ENCODE assay signal across 20 cellular contexts in the genomic region with DNA sequence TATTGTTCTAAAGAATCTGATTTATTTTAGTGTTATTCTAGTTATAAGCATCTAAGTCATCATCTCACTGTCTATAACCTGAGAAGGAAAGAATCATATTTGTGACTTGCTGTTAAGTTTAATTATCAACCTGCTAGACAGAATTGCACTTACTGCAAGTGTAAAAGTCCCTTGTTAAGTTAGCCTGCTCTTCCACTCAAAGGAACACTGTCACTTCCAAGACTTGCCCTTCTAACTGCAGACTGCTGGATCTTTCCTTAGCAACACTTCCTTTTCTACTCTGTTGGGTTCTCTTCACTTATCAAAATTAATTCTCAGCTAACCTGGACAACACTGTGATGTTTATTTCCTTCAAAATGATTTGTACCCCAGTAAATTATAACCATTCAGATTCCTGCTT.
DNase-seq lines count a peak whose midpoint lies in the region; ATAC-seq, FAIRE-seq and TF ChIP-seq lines count a peak whose summit lies in the region.
"Had no signal": no experiment of that assay in that cellular context is flagged by ENCODE, and none has a peak within 500 bp of the region (broad histone marks: within the 10 kb centered on the region; RNA-seq: fewer than 3 reads in every experiment).

No MANE protein-coding gene starts in this region.

- ATAC-seq in left colon: peak; percentile 98

- H3K27me3 ChIP-seq in endothelial cell of umbilical vein (ENCODE audit: control insufficient read depth in 2 of 2, insufficient read depth in 2 of 2, low read length in 2 of 2): no peaks in the 10 kb centered on the region
- no peaks in the 10 kb centered on the region for H3K27me3 ChIP-seq in stomach
- H3K27me3 ChIP-seq: BLaER1 had no signal

- H3K4me3 ChIP-seq in endothelial cell of umbilical vein (replicated peaks in 1 of 3; ENCODE audit: insufficient read depth in 1 of 3, low read depth in 1 of 3, low read length in 3 of 3): no peak overlapping the region
- H3K4me3 ChIP-seq in stomach: no peak overlapping the region
- H3K4me3 ChIP-seq: BLaER1 had no signal

- dilution Hi-C loops in endothelial cell of umbilical vein (cut with MboI; ENCODE audit: extremely low pct_ligation_motif_present, low sequenced_read_pairs): no loop called here

- H3K27ac ChIP-seq in endothelial cell of umbilical vein (ENCODE audit: insufficient read depth, low read depth, low read length) (no peak overlapping the region), stomach (no peak overlapping the region)
- H3K27ac ChIP-seq: BLaER1 had no signal

- in situ Hi-C loops in ACHN (cut with HindIII; ENCODE audit: low pct_ligation_motif_present, low pct_unique_long_range_greater_than_20kb, low sequenced_read_pairs): no loop called here

- H3K9me3 ChIP-seq in endothelial cell of umbilical vein (replicated peaks; ENCODE audit: control insufficient read depth, insufficient read depth, low read length) (no peaks in the 10 kb centered on the region), stomach (no peaks in the 10 kb centered on the region)
- H3K9me3 ChIP-seq: BLaER1 had no signal

- intact Hi-C loops in endothelial cell of umbilical vein (cut with micrococcal nuclease): loop anchor here (5.0 kb wide), 3 partner anchors 85 to 445 kb away; partner anchors contain the start of gene GULP1
- intact Hi-C loops in left colon (cut with DNase I, micrococcal nuclease): no loop called here
- intact Hi-C loops in stomach (cut with DNase I; ENCODE audit: low total_unique reads): no loop called here

- no peak overlapping the region for H2AFZ ChIP-seq in endothelial cell of umbilical vein (ENCODE audit: low read depth, low read length)

- DNase-seq in ACHN: peak; percentile 1
- peak; percentile 23 for DNase-seq in endothelial cell of umbilical vein (ENCODE audit: low read depth, low spot score)
- DNase-seq in left colon: no peak
- DNase-seq in renal cortical epithelial cell (ENCODE audit: low read depth): peak; percentile 30
- DNase-seq in effector CD4-positive, alpha-beta T cell: no peak
- no peak for DNase-seq in activated CD4-positive, alpha-beta T cell treated with anti-CD3 and anti-CD28 coated beads for 4 hours
- DNase-seq in stomach: no peak
- DNase-seq: CD4-positive, alpha-beta memory T cell; DMS53; EL; GOT3; MM.1S; NCI-H1092 treated with DMSO at 0.1 percent for 48 hours; NCI-H146; NCI-H2081; NCI-H2227 treated with DMSO at 0.1 percent for 48 hours; NCI-H524; SHP77 had no signal

- POLR2A ChIA-PET in endothelial cell of umbilical vein (lab: Charles Lee): no interaction called here

- H3K36me3 ChIP-seq in endothelial cell of umbilical vein (ENCODE audit: control insufficient read depth in 2 of 2, extremely low read depth in 1 of 2, insufficient read depth in 2 of 2, low read length in 2 of 2): no peaks in the 10 kb centered on the region
- no peaks in the 10 kb centered on the region for H3K36me3 ChIP-seq in stomach
- H3K36me3 ChIP-seq: BLaER1 had no signal

- H3K9ac ChIP-seq in endothelial cell of umbilical vein (replicated peaks; ENCODE audit: extremely low read depth, insufficient read depth, low read length): no peak overlapping the region
- H3K9ac ChIP-seq: BLaER1 had no signal

- no peaks in the 10 kb centered on the region for H3K79me2 ChIP-seq in endothelial cell of umbilical vein (ENCODE audit: control insufficient read depth, insufficient read depth, low read length)

- H3K4me1 ChIP-seq in endothelial cell of umbilical vein (ENCODE audit: control insufficient read depth, extremely low read depth, insufficient read depth, low read length): peaks cover 37% of the 10 kb centered on the region
- no peaks in the 10 kb centered on the region for H3K4me1 ChIP-seq in stomach
- H3K4me1 ChIP-seq: BLaER1 had no signal

- TF ChIP-seq CTCF in endothelial cell of umbilical vein (IDR thresholded peaks at IDR 0.05; ENCODE audit: extremely low read depth in 1 of 2, insufficient read depth in 1 of 2, low read depth in 1 of 2, low read length in 2 of 2): no peak
- TF ChIP-seq CTCF in stomach (IDR thresholded peaks at IDR 0.05): no peak

- H4K20me1 ChIP-seq in endothelial cell of umbilical vein (replicated peaks; ENCODE audit: control insufficient read depth, extremely low read depth, insufficient read depth, low read length): no peaks in the 10 kb centered on the region
- H4K20me1 ChIP-seq: BLaER1 had no signal

- no peak for TF ChIP-seq EP300 in stomach (IDR thresholded peaks at IDR 0.05)

- H3K4me2 ChIP-seq in endothelial cell of umbilical vein (ENCODE audit: insufficient read depth, low read length): no peak overlapping the region
- H3K4me2 ChIP-seq: BLaER1 had no signal

- FAIRE-seq in endothelial cell of umbilical vein (lab: Jason Lieb, UNC): no peak
- FAIRE-seq: GM12891 had no signal

- CTCF ChIA-PET in endothelial cell of umbilical vein (lab: Charles Lee): interaction anchor here (1.0 to 2.6 kb wide), 6 partner anchors 10 to 492 kb away, joined by 3 to 11 read pairs (median 3); no protein-coding TSS in a partner anchor

- no peaks in the 10 kb centered on the region for H3K9me1 ChIP-seq in endothelial cell of umbilical vein (replicated peaks; ENCODE audit: control insufficient read depth, extremely low read depth, insufficient read depth, low read length)

- TF ChIP-seq POLR2A in endothelial cell of umbilical vein (IDR thresholded peaks at IDR 0.05; ENCODE audit: low read depth, low read length): no peak
- no peak for TF ChIP-seq POLR2A in stomach (IDR thresholded peaks at IDR 0.05)

- no TSS peak for BruUV-seq in endothelial cell of umbilical vein (replicated peaks; lab: Mats Ljungman, UMichigan)

TF ChIP-seq in endothelial cell of umbilical vein, 7 proteins besides CTCF, POLR2A, EP300 and RAD21:
- TF ChIP-seq, protein P1, sequence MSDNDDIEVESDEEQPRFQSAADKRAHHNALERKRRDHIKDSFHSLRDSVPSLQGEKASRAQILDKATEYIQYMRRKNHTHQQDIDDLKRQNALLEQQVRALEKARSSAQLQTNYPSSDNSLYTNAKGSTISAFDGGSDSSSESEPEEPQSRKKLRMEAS (IDR thresholded peaks at IDR 0.05; ENCODE audit: insufficient read depth, insufficient read length): no peak
- no peak for TF ChIP-seq MYC (IDR thresholded peaks at IDR 0.05; ENCODE audit: low read depth, low read length)
- TF ChIP-seq FOS (IDR thresholded peaks at IDR 0.05; ENCODE audit: borderline replicate concordance, insufficient read depth, low read length): no peak
- no peak for TF ChIP-seq GATA2 (IDR thresholded peaks at IDR 0.05; ENCODE audit: insufficient read depth, insufficient read length, low read depth, low read length)
- TF ChIP-seq JUN (IDR thresholded peaks at IDR 0.05; ENCODE audit: borderline replicate concordance, insufficient read depth, insufficient read length, low read depth): no peak
- TF ChIP-seq POLR2AphosphoS5 (IDR thresholded peaks at IDR 0.05; ENCODE audit: insufficient read depth, low read depth, low read length): no peak
- TF ChIP-seq EZH2 (IDR thresholded peaks at IDR 0.05; ENCODE audit: borderline replicate concordance, low read depth, low read length, severe bottlenecking): no peak

Comparison
In these comparisons a context has a peak if more than half of its experiments do, and no peak if none do; other contexts are left out.
1. DNase-seq: peak in ACHN (single experiment), endothelial cell of umbilical vein (single experiment) and renal cortical epithelial cell (single experiment); none in left colon (0 of 2), effector CD4-positive, alpha-beta T cell (single experiment), activated CD4-positive, alpha-beta T cell treated with anti-CD3 and anti-CD28 coated beads for 4 hours (0 of 2) and stomach (single experiment).